ENCODE assay signal across 1 cellular context in the genomic region with DNA sequence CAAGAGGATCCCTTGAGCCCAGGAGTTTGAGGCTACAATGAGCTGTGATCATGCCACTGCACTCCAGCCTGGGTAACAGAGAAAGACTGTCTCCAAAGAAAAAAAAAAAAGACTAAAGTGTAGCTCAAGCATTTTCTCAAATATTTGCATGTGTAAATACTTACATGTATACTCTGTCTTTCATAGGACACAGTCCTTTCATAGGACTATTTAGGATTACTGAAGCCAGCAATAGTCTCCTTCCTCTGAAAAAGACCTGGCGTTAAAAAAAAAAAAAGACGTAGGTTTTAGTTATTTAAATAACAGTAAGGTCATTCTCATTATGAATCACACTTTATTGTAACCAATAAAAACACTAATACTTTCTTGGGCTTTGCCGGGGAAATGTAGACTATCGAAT.
TF ChIP-seq lines count a peak whose summit lies in the region.

No MANE protein-coding gene starts in this region.

TF ChIP-seq in WTC11, 78 proteins besides CTCF, POLR2A, EP300 and RAD21 (continued from another document):
- TF ChIP-seq, protein P1, sequence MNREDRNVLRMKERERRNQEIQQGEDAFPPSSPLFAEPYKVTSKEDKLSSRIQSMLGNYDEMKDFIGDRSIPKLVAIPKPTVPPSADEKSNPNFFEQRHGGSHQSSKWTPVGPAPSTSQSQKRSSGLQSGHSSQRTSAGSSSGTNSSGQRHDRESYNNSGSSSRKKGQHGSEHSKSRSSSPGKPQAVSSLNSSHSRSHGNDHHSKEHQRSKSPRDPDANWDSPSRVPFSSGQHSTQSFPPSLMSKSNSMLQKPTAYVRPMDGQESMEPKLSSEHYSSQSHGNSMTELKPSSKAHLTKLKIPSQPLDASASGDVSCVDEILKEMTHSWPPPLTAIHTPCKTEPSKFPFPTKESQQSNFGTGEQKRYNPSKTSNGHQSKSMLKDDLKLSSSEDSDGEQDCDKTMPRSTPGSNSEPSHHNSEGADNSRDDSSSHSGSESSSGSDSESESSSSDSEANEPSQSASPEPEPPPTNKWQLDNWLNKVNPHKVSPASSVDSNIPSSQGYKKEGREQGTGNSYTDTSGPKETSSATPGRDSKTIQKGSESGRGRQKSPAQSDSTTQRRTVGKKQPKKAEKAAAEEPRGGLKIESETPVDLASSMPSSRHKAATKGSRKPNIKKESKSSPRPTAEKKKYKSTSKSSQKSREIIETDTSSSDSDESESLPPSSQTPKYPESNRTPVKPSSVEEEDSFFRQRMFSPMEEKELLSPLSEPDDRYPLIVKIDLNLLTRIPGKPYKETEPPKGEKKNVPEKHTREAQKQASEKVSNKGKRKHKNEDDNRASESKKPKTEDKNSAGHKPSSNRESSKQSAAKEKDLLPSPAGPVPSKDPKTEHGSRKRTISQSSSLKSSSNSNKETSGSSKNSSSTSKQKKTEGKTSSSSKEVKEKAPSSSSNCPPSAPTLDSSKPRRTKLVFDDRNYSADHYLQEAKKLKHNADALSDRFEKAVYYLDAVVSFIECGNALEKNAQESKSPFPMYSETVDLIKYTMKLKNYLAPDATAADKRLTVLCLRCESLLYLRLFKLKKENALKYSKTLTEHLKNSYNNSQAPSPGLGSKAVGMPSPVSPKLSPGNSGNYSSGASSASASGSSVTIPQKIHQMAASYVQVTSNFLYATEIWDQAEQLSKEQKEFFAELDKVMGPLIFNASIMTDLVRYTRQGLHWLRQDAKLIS (CRISPR knock-in tag; IDR thresholded peaks at IDR 0.05; ENCODE audit: borderline replicate concordance), result no peak
- no peak for TF ChIP-seq RORB (CRISPR knock-in tag; IDR thresholded peaks at IDR 0.05)
- no peak for TF ChIP-seq CREM (CRISPR knock-in tag; IDR thresholded peaks at IDR 0.05)
- no peak for TF ChIP-seq JUN (CRISPR knock-in tag; IDR thresholded peaks at IDR 0.05)
- TF ChIP-seq, protein P2, sequence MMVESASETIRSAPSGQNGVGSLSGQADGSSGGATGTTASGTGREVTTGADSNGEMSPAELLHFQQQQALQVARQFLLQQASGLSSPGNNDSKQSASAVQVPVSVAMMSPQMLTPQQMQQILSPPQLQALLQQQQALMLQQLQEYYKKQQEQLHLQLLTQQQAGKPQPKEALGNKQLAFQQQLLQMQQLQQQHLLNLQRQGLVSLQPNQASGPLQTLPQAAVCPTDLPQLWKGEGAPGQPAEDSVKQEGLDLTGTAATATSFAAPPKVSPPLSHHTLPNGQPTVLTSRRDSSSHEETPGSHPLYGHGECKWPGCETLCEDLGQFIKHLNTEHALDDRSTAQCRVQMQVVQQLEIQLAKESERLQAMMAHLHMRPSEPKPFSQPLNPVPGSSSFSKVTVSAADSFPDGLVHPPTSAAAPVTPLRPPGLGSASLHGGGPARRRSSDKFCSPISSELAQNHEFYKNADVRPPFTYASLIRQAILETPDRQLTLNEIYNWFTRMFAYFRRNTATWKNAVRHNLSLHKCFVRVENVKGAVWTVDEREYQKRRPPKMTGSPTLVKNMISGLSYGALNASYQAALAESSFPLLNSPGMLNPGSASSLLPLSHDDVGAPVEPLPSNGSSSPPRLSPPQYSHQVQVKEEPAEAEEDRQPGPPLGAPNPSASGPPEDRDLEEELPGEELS (CRISPR knock-in tag; IDR thresholded peaks at IDR 0.05), result no peak
- TF ChIP-seq ELF4 (CRISPR knock-in tag; IDR thresholded peaks at IDR 0.05; ENCODE audit: low read depth), result no peak
- TF ChIP-seq ZNF416 (CRISPR knock-in tag; IDR thresholded peaks at IDR 0.05), result no peak
- TF ChIP-seq NR3C1 (CRISPR knock-in tag; conservative IDR thresholded peaks at IDR 0.05; ENCODE audit: low read depth), result no peak
- TF ChIP-seq, protein P3, sequence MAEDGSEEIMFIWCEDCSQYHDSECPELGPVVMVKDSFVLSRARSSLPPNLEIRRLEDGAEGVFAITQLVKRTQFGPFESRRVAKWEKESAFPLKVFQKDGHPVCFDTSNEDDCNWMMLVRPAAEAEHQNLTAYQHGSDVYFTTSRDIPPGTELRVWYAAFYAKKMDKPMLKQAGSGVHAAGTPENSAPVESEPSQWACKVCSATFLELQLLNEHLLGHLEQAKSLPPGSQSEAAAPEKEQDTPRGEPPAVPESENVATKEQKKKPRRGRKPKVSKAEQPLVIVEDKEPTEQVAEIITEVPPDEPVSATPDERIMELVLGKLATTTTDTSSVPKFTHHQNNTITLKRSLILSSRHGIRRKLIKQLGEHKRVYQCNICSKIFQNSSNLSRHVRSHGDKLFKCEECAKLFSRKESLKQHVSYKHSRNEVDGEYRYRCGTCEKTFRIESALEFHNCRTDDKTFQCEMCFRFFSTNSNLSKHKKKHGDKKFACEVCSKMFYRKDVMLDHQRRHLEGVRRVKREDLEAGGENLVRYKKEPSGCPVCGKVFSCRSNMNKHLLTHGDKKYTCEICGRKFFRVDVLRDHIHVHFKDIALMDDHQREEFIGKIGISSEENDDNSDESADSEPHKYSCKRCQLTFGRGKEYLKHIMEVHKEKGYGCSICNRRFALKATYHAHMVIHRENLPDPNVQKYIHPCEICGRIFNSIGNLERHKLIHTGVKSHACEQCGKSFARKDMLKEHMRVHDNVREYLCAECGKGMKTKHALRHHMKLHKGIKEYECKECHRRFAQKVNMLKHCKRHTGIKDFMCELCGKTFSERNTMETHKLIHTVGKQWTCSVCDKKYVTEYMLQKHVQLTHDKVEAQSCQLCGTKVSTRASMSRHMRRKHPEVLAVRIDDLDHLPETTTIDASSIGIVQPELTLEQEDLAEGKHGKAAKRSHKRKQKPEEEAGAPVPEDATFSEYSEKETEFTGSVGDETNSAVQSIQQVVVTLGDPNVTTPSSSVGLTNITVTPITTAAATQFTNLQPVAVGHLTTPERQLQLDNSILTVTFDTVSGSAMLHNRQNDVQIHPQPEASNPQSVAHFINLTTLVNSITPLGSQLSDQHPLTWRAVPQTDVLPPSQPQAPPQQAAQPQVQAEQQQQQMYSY (CRISPR knock-in tag; IDR thresholded peaks at IDR 0.05), result no peak
- TF ChIP-seq SMAD4 (CRISPR knock-in tag; IDR thresholded peaks at IDR 0.05), result no peak
